ENCODE assay signal across 28 cellular contexts in the genomic region with DNA sequence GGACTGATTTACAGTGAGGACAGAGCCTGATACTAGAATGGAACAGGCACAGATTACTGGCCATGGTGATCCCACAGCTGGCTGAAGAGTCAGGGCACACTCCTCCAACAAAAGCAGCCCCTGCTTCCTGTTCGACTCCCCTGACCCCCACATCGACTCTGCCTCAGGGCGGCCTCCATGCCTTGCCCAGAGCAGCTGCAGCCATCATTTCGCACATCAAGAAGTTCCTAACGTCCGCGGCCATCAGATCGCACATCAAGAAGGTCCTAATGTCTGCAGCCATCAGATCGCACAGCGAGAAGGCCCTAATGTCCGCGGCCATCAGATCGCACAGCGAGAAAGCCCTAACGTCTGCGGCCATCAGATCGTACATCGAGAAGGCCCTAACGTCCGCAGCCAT.
"Had no signal": no experiment of that assay in that cellular context is flagged by ENCODE, and none has a peak within 500 bp of the region (broad histone marks: within the 10 kb centered on the region; RNA-seq: fewer than 3 reads in every experiment).

No MANE protein-coding gene starts in this region.

- H3K4me1 ChIP-seq: ascending aorta, body of pancreas, Peyer's patch, SJCRH30 had no signal

- H3K4me1 Mint-ChIP-seq: activated CD4-positive, alpha-beta memory T cell treated with anti-CD3 and anti-CD28 coated beads, Interleukin-2, amount 10 ng/mL, durations not matched to agents 7 days and 5 days; activated CD4-positive, alpha-beta T cell treated with anti-CD3 and anti-CD28 coated beads for 36 hours; activated naive CD8-positive, alpha-beta T cell treated with anti-CD3 and anti-CD28 coated beads, Interleukin-2, amount 50 U/mL, for 24 hours had no signal

- H3K27ac Mint-ChIP-seq: activated CD4-positive, alpha-beta memory T cell treated with anti-CD3 and anti-CD28 coated beads, Interleukin-2, amount 10 ng/mL, durations not matched to agents 7 days and 5 days; activated CD4-positive, alpha-beta T cell treated with anti-CD3 and anti-CD28 coated beads for 36 hours; activated naive CD4-positive, alpha-beta T cell treated with anti-CD3 and anti-CD28 coated beads, Interleukin-2, amount 50 U/mL, for 72 hours; activated naive CD8-positive, alpha-beta T cell treated with anti-CD3 and anti-CD28 coated beads, Interleukin-2, amount 50 U/mL, for 24 hours had no signal

- H3K9ac ChIP-seq: SK-N-SH had no signal

- H3K9me3 ChIP-seq: ascending aorta, body of pancreas, Peyer's patch, SJCRH30, SK-N-SH had no signal

- H3K4me3 ChIP-seq: ascending aorta, body of pancreas, Peyer's patch, SJCRH30 had no signal

- H3K27me3 Mint-ChIP-seq: activated CD4-positive, alpha-beta memory T cell treated with anti-CD3 and anti-CD28 coated beads, Interleukin-2, amount 10 ng/mL, durations not matched to agents 7 days and 5 days; activated CD4-positive, alpha-beta T cell treated with anti-CD3 and anti-CD28 coated beads for 36 hours; activated naive CD8-positive, alpha-beta T cell treated with anti-CD3 and anti-CD28 coated beads, Interleukin-2, amount 50 U/mL, for 24 hours had no signal

- H3K9me3 Mint-ChIP-seq: activated CD4-positive, alpha-beta memory T cell treated with anti-CD3 and anti-CD28 coated beads, Interleukin-2, amount 10 ng/mL, durations not matched to agents 7 days and 5 days; activated naive CD4-positive, alpha-beta T cell treated with anti-CD3 and anti-CD28 coated beads, Interleukin-2, amount 50 U/mL, for 72 hours; activated naive CD8-positive, alpha-beta T cell treated with anti-CD3 and anti-CD28 coated beads, Interleukin-2, amount 50 U/mL, for 24 hours had no signal

- H3K36me3 ChIP-seq: ascending aorta, Peyer's patch, SJCRH30 had no signal

- H3K4me2 ChIP-seq: SK-N-SH had no signal

- DNase-seq: activated CD4-positive, alpha-beta memory T cell treated with anti-CD3 and anti-CD28 coated beads, Interleukin-2, amount 10 ng/mL, durations not matched to agents 7 days and 5 days; activated CD4-positive, alpha-beta T cell treated with anti-CD3 and anti-CD28 coated beads for 36 hours; activated CD4-positive, alpha-beta T cell treated with anti-CD3 and anti-CD28 coated beads, Interleukin-2, amount 50 U/mL, for 1 hour; activated CD8-positive, alpha-beta memory T cell treated with anti-CD3 and anti-CD28 coated beads, Interleukin-2, amount 50 U/mL, for 48 hours; activated effector memory CD4-positive, alpha-beta T cell treated with Interleukin-2 at 50 U/mL for 16 hours; activated naive CD4-positive, alpha-beta T cell; activated naive CD8-positive, alpha-beta T cell treated with anti-CD3 and anti-CD28 coated beads, Interleukin-2, amount 50 U/mL, for 24 hours; activated T-cell treated with anti-CD3 and anti-CD28 coated beads, Interleukin-2, amount 50 U/mL, for 1 hour; amniotic stem cell; body of pancreas; central memory CD4-positive, alpha-beta T cell; Karpas-422; MM.1S; NCI-H1105 treated with DMSO at 0.1 percent for 48 hours; NCI-H1436 treated with DMSO at 0.1 percent for 48 hours; NCI-H187; NCI-H2081; NCI-H446; NCI-H524; Peyer's patch; Right ventricle myocardium superior; SJCRH30; SK-N-SH; T-helper 1 cell had no signal

- ATAC-seq: activated CD4-positive, alpha-beta T cell treated with anti-CD3 and anti-CD28 coated beads for 36 hours; activated naive CD4-positive, alpha-beta T cell treated with anti-CD3 and anti-CD28 coated beads, Interleukin-2, amount 50 U/mL, for 72 hours; activated naive CD8-positive, alpha-beta T cell treated with anti-CD3 and anti-CD28 coated beads, Interleukin-2, amount 50 U/mL, for 24 hours; body of pancreas had no signal

- H3K27ac ChIP-seq: ascending aorta, body of pancreas, Peyer's patch, RWPE1, SJCRH30, VCaP had no signal

- H3K4me3 Mint-ChIP-seq: activated CD4-positive, alpha-beta memory T cell treated with anti-CD3 and anti-CD28 coated beads, Interleukin-2, amount 10 ng/mL, durations not matched to agents 7 days and 5 days; activated CD4-positive, alpha-beta T cell treated with anti-CD3 and anti-CD28 coated beads for 36 hours; activated naive CD8-positive, alpha-beta T cell treated with anti-CD3 and anti-CD28 coated beads, Interleukin-2, amount 50 U/mL, for 24 hours had no signal

- H3K36me3 Mint-ChIP-seq: activated naive CD4-positive, alpha-beta T cell treated with anti-CD3 and anti-CD28 coated beads, Interleukin-2, amount 50 U/mL, for 72 hours had no signal

- H3K27me3 ChIP-seq: ascending aorta, body of pancreas, Peyer's patch had no signal
